ENCODE assay signal across 10 cellular contexts in genomic region chr11:123357353-123357989, GRCh38.
DNase-seq lines count a peak whose midpoint lies in the region; ATAC-seq and TF ChIP-seq lines count a peak whose summit lies in the region.
"Had no signal": no experiment of that assay in that cellular context is flagged by ENCODE, and none has a peak within 500 bp of the region (broad histone marks: within the 10 kb centered on the region; RNA-seq: fewer than 3 reads in every experiment).

No MANE protein-coding gene starts in this region.

- H3K4me3 Mint-ChIP-seq in MCF 10A (ENCODE audit: unreplicated experiment), result no peak overlapping the region
- peak overlapping the region; percentile 85 for H3K4me3 Mint-ChIP-seq in WTC11
- H3K4me3 Mint-ChIP-seq in stimulated activated naive CD8-positive, alpha-beta T cell treated with anti-CD3 and anti-CD28 coated beads, Interleukin-15, amount 100 ng/mL, for 72 hours, result peak overlapping the region; percentile 86 to 98

- intact Hi-C loops in breast epithelium (cut with DNase I; ENCODE audit: low total_unique reads) (no loop called here), MCF 10A (cut with micrococcal nuclease) (no loop called here)

- ATAC-seq in WTC11 (no peak), foreskin keratinocyte (no peak), GM19328 (IDR thresholded peaks at IDR 0.05; ENCODE audit: unreplicated experiment) (no peak)
- ATAC-seq in stimulated activated naive CD8-positive, alpha-beta T cell treated with anti-CD3 and anti-CD28 coated beads, Interleukin-15, amount 100 ng/mL, for 72 hours, result peak; percentile 70

- POLR2A ChIA-PET in MCF 10A (lab: Yijun Ruan, JAX) (no interaction called here), WTC11 (lab: Charles Lee) (interaction anchor here (0.9 kb wide), 1 partner anchor 10 kb away, joined by 3 read pairs; no protein-coding TSS in a partner anchor)

- CTCF ChIA-PET in MCF 10A (lab: Yijun Ruan, JAX), result interaction anchor here (0.6 to 0.7 kb wide), 3 partner anchors 15 to 307 kb away, joined by 3 to 7 read pairs (median 3); no protein-coding TSS in a partner anchor
- CTCF ChIA-PET in WTC11 (lab: Charles Lee), result interaction anchor here (0.5 to 2.7 kb wide), 11 partner anchors 12 to 254 kb away, joined by 3 to 15 read pairs (median 4); no protein-coding TSS in a partner anchor

- H3K4me1 ChIP-seq in breast epithelium (no peaks in the 10 kb centered on the region), iPS DF 6.9 (ENCODE audit: control insufficient read depth, insufficient read depth, low read length) (no peaks in the 10 kb centered on the region), foreskin keratinocyte (no peaks in the 10 kb centered on the region)
- H3K4me1 ChIP-seq: colonic mucosa had no signal

- H3K36me3 ChIP-seq in breast epithelium (no peaks in the 10 kb centered on the region), iPS DF 6.9 (ENCODE audit: control insufficient read depth, insufficient read depth, low read length) (no peaks in the 10 kb centered on the region)
- H3K36me3 ChIP-seq: colonic mucosa had no signal

- DNase-seq in breast epithelium (ENCODE audit: low spot score in 2 of 2) (no peak), MCF 10A (ENCODE audit: unreplicated experiment) (no peak), WTC11 (ENCODE audit: low spot score) (no peak), iPS DF 6.9 (ENCODE audit: low read depth, low spot score) (no peak), DMS79 treated with DMSO at 0.1 percent for 48 hours (lab: John Stamatoyannopoulos, UW) (no peak), foreskin keratinocyte (no peak)
- peak; percentile 23 to 44 for DNase-seq in stimulated activated naive CD8-positive, alpha-beta T cell treated with anti-CD3 and anti-CD28 coated beads, Interleukin-15, amount 100 ng/mL, for 72 hours
- DNase-seq: colonic mucosa, NCI-H2107 had no signal

- H3K27me3 ChIP-seq in breast epithelium, result peaks cover 0 to 20% of the 10 kb centered on the region in 2 donors
- peaks cover 19% of the 10 kb centered on the region; the same call in 1 of the 2 replicates for H3K27me3 ChIP-seq in iPS DF 6.9 (ENCODE audit: control insufficient read depth, insufficient read depth, low read length)
- peaks cover 66% of the 10 kb centered on the region for H3K27me3 ChIP-seq in foreskin keratinocyte

- no peak for TF ChIP-seq POLR2A in breast epithelium (IDR thresholded peaks at IDR 0.05)

- TF ChIP-seq CTCF in breast epithelium (IDR thresholded peaks at IDR 0.05) (no peak), MCF 10A (IDR thresholded peaks at IDR 0.05; ENCODE audit: unreplicated experiment) (no peak), WTC11 (IDR thresholded peaks at IDR 0.05) (no peak), foreskin keratinocyte (conservative IDR thresholded peaks at IDR 0.05) (no peak)

- H3K4me3 ChIP-seq in breast epithelium, result peak overlapping the region in 2 of 3 donors; percentile 55 to 66
- peak overlapping the region; percentile 75; the same call in 1 of the 2 replicates for H3K4me3 ChIP-seq in iPS DF 6.9 (ENCODE audit: low read length)

- H3K4me1 Mint-ChIP-seq in MCF 10A (ENCODE audit: insufficient read depth, unreplicated experiment) (no peaks in the 10 kb centered on the region), WTC11 (peaks cover 12% of the 10 kb centered on the region)
- H3K4me1 Mint-ChIP-seq in stimulated activated naive CD8-positive, alpha-beta T cell treated with anti-CD3 and anti-CD28 coated beads, Interleukin-15, amount 100 ng/mL, for 72 hours, result peaks cover 38% of the 10 kb centered on the region

- H3K27ac ChIP-seq in breast epithelium (no peak overlapping the region), iPS DF 6.9 (ENCODE audit: low read length) (no peak overlapping the region), foreskin keratinocyte (no peak overlapping the region)
- H3K27ac ChIP-seq: colonic mucosa had no signal

- H3K27ac Mint-ChIP-seq in MCF 10A (ENCODE audit: low read depth, unreplicated experiment) (no peak overlapping the region), WTC11 (no peak overlapping the region)
- peak overlapping the region; percentile 2 to 84 for H3K27ac Mint-ChIP-seq in stimulated activated naive CD8-positive, alpha-beta T cell treated with anti-CD3 and anti-CD28 coated beads, Interleukin-15, amount 100 ng/mL, for 72 hours

- no peaks in the 10 kb centered on the region for H3K9me3 Mint-ChIP-seq in MCF 10A (ENCODE audit: unreplicated experiment)
- no peaks in the 10 kb centered on the region for H3K9me3 Mint-ChIP-seq in WTC11
- no peaks in the 10 kb centered on the region for H3K9me3 Mint-ChIP-seq in stimulated activated naive CD8-positive, alpha-beta T cell treated with anti-CD3 and anti-CD28 coated beads, Interleukin-15, amount 100 ng/mL, for 72 hours

- no TSS peak for BruUV-seq in MCF 10A (replicated peaks; lab: Mats Ljungman, UMichigan)

- H3K27me3 Mint-ChIP-seq in MCF 10A (ENCODE audit: insufficient read depth, unreplicated experiment) (peaks cover 75% of the 10 kb centered on the region), WTC11 (ENCODE audit: low read depth) (peaks cover 60% of the 10 kb centered on the region)
- H3K27me3 Mint-ChIP-seq in stimulated activated naive CD8-positive, alpha-beta T cell treated with anti-CD3 and anti-CD28 coated beads, Interleukin-15, amount 100 ng/mL, for 72 hours, result peaks cover 60% of the 10 kb centered on the region

- H3K36me3 Mint-ChIP-seq in MCF 10A (ENCODE audit: insufficient read depth, unreplicated experiment) (no peaks in the 10 kb centered on the region), WTC11 (no peaks in the 10 kb centered on the region)

- WGBS in iPS DF 6.9 (ENCODE audit: insufficient coverage, insufficient read length), result no CpG with 5 or more reads among the region's 9 CpGs

- H3K9me3 ChIP-seq in breast epithelium, result no peaks in the 10 kb centered on the region
- H3K9me3 ChIP-seq in iPS DF 6.9 (ENCODE audit: control insufficient read depth, insufficient read depth, low read length), result no peaks in the 10 kb centered on the region
- H3K9me3 ChIP-seq: colonic mucosa had no signal

TF ChIP-seq in WTC11, 78 proteins besides CTCF, POLR2A, EP300 and RAD21:
- TF ChIP-seq GTF2I (CRISPR knock-in tag; conservative IDR thresholded peaks at IDR 0.05), result peak; percentile 73; the same call in 1 of the 2 replicates
- TF ChIP-seq ZBTB21 (CRISPR knock-in tag; IDR thresholded peaks at IDR 0.05; ENCODE audit: borderline replicate concordance), result 0 out of 2 replicates have a peak, but pooled peaks have one; percentile 25
- no peak for TF ChIP-seq TCF7 (CRISPR knock-in tag; IDR thresholded peaks at IDR 0.05; ENCODE audit: low read depth)
- no peak for TF ChIP-seq ZMAT4 (CRISPR knock-in tag; IDR thresholded peaks at IDR 0.05)
TF ChIP-seq in WTC11: peak in this region for 2.

Comparison
In these comparisons a context has a peak if more than half of its experiments do, and no peak if none do; other contexts are left out.
1. DNase-seq: peak in stimulated activated naive CD8-positive, alpha-beta T cell treated with anti-CD3 and anti-CD28 coated beads, Interleukin-15, amount 100 ng/mL, for 72 hours (2 of 2); none in breast epithelium (0 of 2), MCF 10A (single experiment), WTC11 (single experiment), iPS DF 6.9 (single experiment), DMS79 treated with DMSO at 0.1 percent for 48 hours (single experiment) and foreskin keratinocyte (0 of 2).
2. H3K27ac Mint-ChIP-seq: peak in stimulated activated naive CD8-positive, alpha-beta T cell treated with anti-CD3 and anti-CD28 coated beads, Interleukin-15, amount 100 ng/mL, for 72 hours (2 of 2); none in MCF 10A (single experiment) and WTC11 (single experiment).